In the genomic region with DNA sequence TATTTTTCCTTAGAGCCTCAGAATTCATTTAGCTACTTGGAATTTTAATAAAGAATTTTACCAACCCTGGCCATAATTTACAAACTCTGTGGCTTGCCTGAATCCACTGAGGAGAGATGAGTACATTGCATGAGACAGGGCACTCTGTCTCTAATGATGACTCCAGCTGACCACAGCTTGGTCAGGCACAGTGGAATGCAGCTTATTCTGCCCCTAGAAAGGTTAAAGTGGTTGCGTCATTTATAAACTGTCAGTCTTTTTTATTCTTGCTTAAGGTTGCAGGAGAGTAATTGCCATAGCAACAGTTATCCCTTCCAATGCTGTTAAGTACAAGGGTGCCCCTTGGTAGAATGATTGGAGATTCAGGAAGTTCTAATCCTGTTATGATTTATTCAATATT, we compare ENCODE assay signal across 14 cellular contexts. TPM values are rescaled to one million over a fixed set of nuclear protein-coding genes. Genes with fewer than 3 reads are reported as not detected.
DNase-seq lines count a peak whose midpoint lies in the region; ATAC-seq and TF ChIP-seq lines count a peak whose summit lies in the region.
"Had no signal": no experiment of that assay in that cellular context is flagged by ENCODE, and none has a peak within 500 bp of the region (broad histone marks: within the 10 kb centered on the region; RNA-seq: fewer than 3 reads in every experiment).

No MANE protein-coding gene starts in this region.

- intact Hi-C loops in Right ventricle myocardium inferior (cut with DNase I) = no loop called here

- no peak for TF ChIP-seq CTCF in GM23338 (conservative IDR thresholded peaks at IDR 0.05; ENCODE audit: low read depth in 2 of 2)

- H3K9me3 Mint-ChIP-seq in activated T-helper 17 cell treated with anti-CD3 and anti-CD28 coated beads, Interleukin-2, amount 50 U/mL, for 72 hours = no peaks in the 10 kb centered on the region
- H3K9me3 Mint-ChIP-seq in GM23338 = no peaks in the 10 kb centered on the region; the same call in 2 of the 3 replicates
- H3K9me3 Mint-ChIP-seq: CD8-positive, alpha-beta memory T cell had no signal

- H2AFZ ChIP-seq in GM23338 = no peak overlapping the region

- no peaks in the 10 kb centered on the region for H3K4me1 ChIP-seq in GM23338 (ENCODE audit: insufficient read depth)
- H3K4me1 ChIP-seq: left ventricle myocardium inferior had no signal

- H3K36me3 Mint-ChIP-seq in activated T-helper 17 cell treated with anti-CD3 and anti-CD28 coated beads, Interleukin-2, amount 50 U/mL, for 72 hours (ENCODE audit: low read depth) = no peaks in the 10 kb centered on the region
- H3K36me3 Mint-ChIP-seq in GM23338 (ENCODE audit: low read depth) = no peaks in the 10 kb centered on the region
- H3K36me3 Mint-ChIP-seq: CD8-positive, alpha-beta memory T cell had no signal

- H3K4me2 ChIP-seq in GM23338 = no peak overlapping the region

- peak; percentile 40 for ATAC-seq in activated T-helper 17 cell treated with anti-CD3 and anti-CD28 coated beads, Interleukin-2, amount 50 U/mL, for 72 hours (replicated peaks)
- ATAC-seq in Right ventricle myocardium inferior (no peak), GM21717 (IDR thresholded peaks at IDR 0.05; ENCODE audit: unreplicated experiment) (no peak), GM23338 (no peak)
- ATAC-seq: esophagus mucosa had no signal

- DNase-seq in AG08396 (ENCODE audit: low spot score) (peak; percentile 78), HK-2 (ENCODE audit: unreplicated experiment) (peak; percentile 60), iris pigment epithelial cell (ENCODE audit: low read depth) (peak; percentile 95), iPS-NIHi7 (ENCODE audit: extremely low spot score) (no peak), Right ventricle myocardium inferior (ENCODE audit: missing footprints) (no peak), GM23338 (ENCODE audit: low spot score) (no peak)
- DNase-seq: CD8-positive, alpha-beta memory T cell; left ventricle myocardium inferior; NCI-H446 treated with DMSO at 0.1 percent for 48 hours; T-helper 2 cell had no signal

- H3K4me3 ChIP-seq in GM23338 = no peak overlapping the region
- H3K4me3 ChIP-seq: left ventricle myocardium inferior had no signal

- H3K27ac ChIP-seq in GM23338 (ENCODE audit: low read depth) = no peak overlapping the region
- H3K27ac ChIP-seq: left ventricle myocardium inferior had no signal

- no peak overlapping the region for H3K27ac Mint-ChIP-seq in activated T-helper 17 cell treated with anti-CD3 and anti-CD28 coated beads, Interleukin-2, amount 50 U/mL, for 72 hours
- H3K27ac Mint-ChIP-seq in GM23338 = no peak overlapping the region
- H3K27ac Mint-ChIP-seq: CD8-positive, alpha-beta memory T cell; progenitor cell of endocrine pancreas had no signal

- no peaks in the 10 kb centered on the region for H4K20me1 ChIP-seq in GM23338 (replicated peaks; ENCODE audit: insufficient read depth)

- H3K79me2 ChIP-seq in GM23338 (replicated peaks; ENCODE audit: insufficient read depth) = no peaks in the 10 kb centered on the region

- H3K9me2 ChIP-seq in GM23338 (ENCODE audit: insufficient read depth) = 0 out of 2 replicates have a peak, but pooled peaks cover 5% of the 10 kb centered on the region

- no peaks in the 10 kb centered on the region for H3F3A ChIP-seq in GM23338 (replicated peaks; ENCODE audit: low read depth)

- no peaks in the 10 kb centered on the region for H3K4me1 Mint-ChIP-seq in activated T-helper 17 cell treated with anti-CD3 and anti-CD28 coated beads, Interleukin-2, amount 50 U/mL, for 72 hours
- H3K4me1 Mint-ChIP-seq in GM23338 = no peaks in the 10 kb centered on the region
- H3K4me1 Mint-ChIP-seq: CD8-positive, alpha-beta memory T cell had no signal

- no peaks in the 10 kb centered on the region for H3K36me3 ChIP-seq in GM23338 (ENCODE audit: insufficient read depth)
- H3K36me3 ChIP-seq: left ventricle myocardium inferior had no signal

- H3K27me3 Mint-ChIP-seq in activated T-helper 17 cell treated with anti-CD3 and anti-CD28 coated beads, Interleukin-2, amount 50 U/mL, for 72 hours = peaks cover 11% of the 10 kb centered on the region
- no peaks in the 10 kb centered on the region for H3K27me3 Mint-ChIP-seq in GM23338 (ENCODE audit: insufficient read depth, low read depth, poor library complexity)
- H3K27me3 Mint-ChIP-seq: progenitor cell of endocrine pancreas had no signal

- no peak overlapping the region for H3K4me3 Mint-ChIP-seq in activated T-helper 17 cell treated with anti-CD3 and anti-CD28 coated beads, Interleukin-2, amount 50 U/mL, for 72 hours
- no peak overlapping the region for H3K4me3 Mint-ChIP-seq in GM23338
- H3K4me3 Mint-ChIP-seq: CD8-positive, alpha-beta memory T cell had no signal

- no peaks in the 10 kb centered on the region for H3K27me3 ChIP-seq in GM23338 (ENCODE audit: insufficient read depth)

TF ChIP-seq in GM23338, 12 proteins besides CTCF, POLR2A, EP300 and RAD21:
- no peak for TF ChIP-seq ETS1 (IDR thresholded peaks at IDR 0.05)
- TF ChIP-seq EZH2 (IDR thresholded peaks at IDR 0.05; ENCODE audit: low read depth, unreplicated experiment) = no peak
- no peak for TF ChIP-seq EZH2phosphoT487 (IDR thresholded peaks at IDR 0.05; ENCODE audit: unreplicated experiment)
- TF ChIP-seq CREB1 (CRISPR knock-in tag; IDR thresholded peaks at IDR 0.05; ENCODE audit: low read depth) = no peak

RNA-seq across cellular contexts. Expression of gene PDE4B, which starts 28.3 kb away (rescaled TPM):
- 10 to 100 TPM; 60.3 to 78.5 TPM for total RNA-seq in activated T-helper 17 cell treated with anti-CD3 and anti-CD28 coated beads, Interleukin-2, amount 50 U/mL, for 72 hours
- 12.0 TPM for total RNA-seq in Right ventricle myocardium inferior
- total RNA-seq in GM23338 (2014; rRNA removed; shearing (Covaris generic)) = 24.8 and 25.6 TPM in 2 replicates
- polyA plus RNA-seq in GM23338 (2016; fragmentation: Nextera tagmentation; extraction: Ambion mirVana) = 13.9 and 14.0 TPM in 2 replicates

Comparison
In these comparisons a context has a peak if more than half of its experiments do, and no peak if none do; other contexts are left out.
1. DNase-seq: peak in AG08396 (single experiment), HK-2 (single experiment) and iris pigment epithelial cell (single experiment); none in iPS-NIHi7 (single experiment), Right ventricle myocardium inferior (single experiment) and GM23338 (single experiment).